In the genomic region with DNA sequence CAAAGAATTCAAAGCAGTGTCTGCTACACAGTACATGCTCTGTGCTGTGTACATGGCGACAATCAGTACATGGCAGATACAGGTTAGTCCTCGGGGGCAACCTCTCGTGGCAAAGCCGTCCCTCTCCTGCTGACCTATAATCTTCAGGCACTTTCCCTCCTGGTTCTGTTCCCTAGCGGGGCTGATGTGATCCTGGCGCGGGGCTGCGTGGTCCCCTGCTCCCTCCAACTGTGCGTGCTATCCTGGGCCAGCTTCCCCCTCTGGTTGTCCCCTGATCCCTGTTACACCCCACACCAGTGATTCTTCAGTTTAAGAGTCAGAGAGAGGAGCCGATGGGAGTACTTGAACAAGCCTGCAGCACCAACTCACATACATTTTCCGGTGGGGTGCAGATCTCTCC, we compare ENCODE assay signal across 19 cellular contexts. TPM values are rescaled to one million over a fixed set of nuclear protein-coding genes. Genes with fewer than 3 reads are reported as not detected.
A peak's percentile ranks its signal among the peaks of the same experiment; 100 is the strongest.
DNase-seq lines count a peak whose midpoint lies in the region; TF ChIP-seq lines count a peak whose summit lies in the region.
"Had no signal": no experiment of that assay in that cellular context is flagged by ENCODE, and none has a peak within 500 bp of the region (broad histone marks: within the 10 kb centered on the region; RNA-seq: fewer than 3 reads in every experiment).

No MANE protein-coding gene starts in this region.

- H3K9me3 Mint-ChIP-seq in H9 (no peaks in the 10 kb centered on the region), mesothelial cell of epicardium (no peaks in the 10 kb centered on the region)
- no peaks in the 10 kb centered on the region for H3K9me3 Mint-ChIP-seq in dendritic cell treated with granulocyte-macrophage colony-stimulating factor and Interleukin-4, amounts not matched to agents 40 ng/mL and 50 ng/mL, for 4 days
- H3K9me3 Mint-ChIP-seq: CD8-positive, alpha-beta T cell had no signal

- no peak overlapping the region for H4K5ac ChIP-seq in H9 (ENCODE audit: insufficient read length, low read depth, low read length)

- H3K4me2 ChIP-seq in BLaER1 (peak overlapping the region; percentile 87), H9 (ENCODE audit: insufficient read depth, insufficient read length, low read length) (no peak overlapping the region), neural cell (ENCODE audit: low read length) (no peak overlapping the region)

- no peaks in the 10 kb centered on the region for H3K27me3 ChIP-seq in BLaER1
- no peaks in the 10 kb centered on the region for H3K27me3 ChIP-seq in H9 (ENCODE audit: insufficient read depth, low read length)
- H3K27me3 ChIP-seq in neural cell (ENCODE audit: insufficient read depth, low read depth, low read length), result no peaks in the 10 kb centered on the region

- H4K91ac ChIP-seq in H9 (ENCODE audit: insufficient read length, low read depth, low read length), result no peak overlapping the region

- no peak for DNase-seq in H9
- DNase-seq in GM19238 (ENCODE audit: insufficient read length, low spot score), result no peak
- DNase-seq in central memory CD4-positive, alpha-beta T cell, result no peak
- DNase-seq in NK-92 treated with Interleukin-12 subunit alpha and Interleukin-12 subunit beta, amount 100 ng/mL, for 24 hours (lab: John Stamatoyannopoulos, UW), result no peak
- no peak for DNase-seq in mesothelial cell of epicardium (ENCODE audit: low spot score in 2 of 2, unreplicated experiment in 2 of 2)
- DNase-seq: ACHN; CD8-positive, alpha-beta T cell; COR-L47; DMS153; DMS79 treated with DMSO at 0.1 percent for 48 hours; EL; GM23248; H7 had no signal

- H2AFZ ChIP-seq in H9 (ENCODE audit: low read length), result no peak overlapping the region
- no peak overlapping the region for H2AFZ ChIP-seq in neural cell (ENCODE audit: low read depth, low read length)
- H2AFZ ChIP-seq: GM23248 had no signal

- TF ChIP-seq CTCF in H9 (conservative IDR thresholded peaks at IDR 0.05) (no peak), neural cell (IDR thresholded peaks at IDR 0.05; ENCODE audit: poor library complexity, severe bottlenecking) (no peak), mesothelial cell of epicardium (IDR thresholded peaks at IDR 0.05; ENCODE audit: unreplicated experiment) (no peak)

- TF ChIP-seq EP300 in neural cell (conservative IDR thresholded peaks at IDR 0.05; ENCODE audit: poor library complexity, severe bottlenecking), result no peak

- H3K4me3 ChIP-seq in BLaER1, result 0 out of 2 replicates have a peak overlapping the region, but pooled peaks have one; percentile 14
- H3K4me3 ChIP-seq in neural cell (ENCODE audit: low read length), result no peak overlapping the region
- H3K4me3 ChIP-seq: GM23248 had no signal

- H3K27ac Mint-ChIP-seq in H9, result peak overlapping the region in 2 of 3 experiments; percentile 3 to 34; a peak in 2 of 7 replicates
- H3K27ac Mint-ChIP-seq in dendritic cell treated with granulocyte-macrophage colony-stimulating factor and Interleukin-4, amounts not matched to agents 40 ng/mL and 50 ng/mL, for 4 days, result peak overlapping the region; percentile 52
- no peak overlapping the region for H3K27ac Mint-ChIP-seq in mesothelial cell of epicardium
- H3K27ac Mint-ChIP-seq: CD8-positive, alpha-beta T cell had no signal

- H3K27me3 Mint-ChIP-seq in H9 (ENCODE audit: low read depth), result no peaks in the 10 kb centered on the region
- peaks cover 8% of the 10 kb centered on the region for H3K27me3 Mint-ChIP-seq in dendritic cell treated with granulocyte-macrophage colony-stimulating factor and Interleukin-4, amounts not matched to agents 40 ng/mL and 50 ng/mL, for 4 days
- H3K27me3 Mint-ChIP-seq in mesothelial cell of epicardium (ENCODE audit: low read depth), result no peaks in the 10 kb centered on the region

- H2BK5ac ChIP-seq in H9 (ENCODE audit: insufficient read length, low read length), result no peak overlapping the region

- H3K4me3 Mint-ChIP-seq in H9 (no peak overlapping the region; a peak in 1 of 5 replicates), mesothelial cell of epicardium (no peak overlapping the region)
- H3K4me3 Mint-ChIP-seq in dendritic cell treated with granulocyte-macrophage colony-stimulating factor and Interleukin-4, amounts not matched to agents 40 ng/mL and 50 ng/mL, for 4 days, result no peak overlapping the region
- H3K4me3 Mint-ChIP-seq: CD8-positive, alpha-beta T cell had no signal

- H2AK5ac ChIP-seq in H9 (ENCODE audit: insufficient read length, low read length), result no peak overlapping the region

- H3K27ac ChIP-seq in BLaER1, result peak overlapping the region; percentile 39
- H3K27ac ChIP-seq in H9 (ENCODE audit: insufficient read length, low read depth, low read length), result no peak overlapping the region
- H3K27ac ChIP-seq in neural cell (ENCODE audit: low read length), result no peak overlapping the region
- H3K27ac ChIP-seq: C4-2B, GM23248 had no signal

- no peaks in the 10 kb centered on the region for H3K36me3 Mint-ChIP-seq in H9 (ENCODE audit: insufficient read depth in 1 of 3, low read depth in 3 of 3)
- no peaks in the 10 kb centered on the region for H3K36me3 Mint-ChIP-seq in dendritic cell treated with granulocyte-macrophage colony-stimulating factor and Interleukin-4, amounts not matched to agents 40 ng/mL and 50 ng/mL, for 4 days (ENCODE audit: low read depth)
- no peaks in the 10 kb centered on the region for H3K36me3 Mint-ChIP-seq in mesothelial cell of epicardium
- H3K36me3 Mint-ChIP-seq: CD8-positive, alpha-beta T cell had no signal

- H3F3A ChIP-seq in neural cell (ENCODE audit: insufficient read depth, low read length, poor library complexity, severe bottlenecking), result no peaks in the 10 kb centered on the region

- no peak overlapping the region for H2BK20ac ChIP-seq in H9 (ENCODE audit: low read depth, low read length, poor library complexity, severe bottlenecking)

- H3K56ac ChIP-seq in H9 (ENCODE audit: insufficient read length, low read depth, low read length), result no peak overlapping the region

- no peak overlapping the region for H3T11ph ChIP-seq in H9 (ENCODE audit: low read length)

- H3K9me2 ChIP-seq in neural cell (ENCODE audit: insufficient read depth, low read length), result no peaks in the 10 kb centered on the region

- H2BK12ac ChIP-seq in H9 (ENCODE audit: insufficient read length, low read depth, low read length), result no peak overlapping the region

- H3K79me1 ChIP-seq in H9 (ENCODE audit: insufficient read depth, low read depth, low read length, poor library complexity, severe bottlenecking), result no peaks in the 10 kb centered on the region

- H3K23me2 ChIP-seq in H9 (ENCODE audit: insufficient read length, low read depth, low read length, poor library complexity, severe bottlenecking), result no peaks in the 10 kb centered on the region

- peaks cover 0 to 10% of the 10 kb centered on the region in 2 experiments; a peak in 2 of 4 replicates for H3K4me1 Mint-ChIP-seq in H9
- peaks cover 39% of the 10 kb centered on the region for H3K4me1 Mint-ChIP-seq in dendritic cell treated with granulocyte-macrophage colony-stimulating factor and Interleukin-4, amounts not matched to agents 40 ng/mL and 50 ng/mL, for 4 days (ENCODE audit: low read depth)
- H3K4me1 Mint-ChIP-seq in mesothelial cell of epicardium, result peaks cover 27% of the 10 kb centered on the region

- H4K20me1 ChIP-seq in BLaER1, result no peaks in the 10 kb centered on the region
- H4K20me1 ChIP-seq in H9 (ENCODE audit: control insufficient read depth, insufficient read depth, insufficient read length), result no peaks in the 10 kb centered on the region
- H4K20me1 ChIP-seq in neural cell (ENCODE audit: insufficient read depth), result no peaks in the 10 kb centered on the region

- intact Hi-C loops in dendritic cell treated with granulocyte-macrophage colony-stimulating factor and Interleukin-4, amounts not matched to agents 40 ng/mL and 50 ng/mL, for 4 days (cut with micrococcal nuclease), result no loop called here

- H3K36me3 ChIP-seq in BLaER1, result no peaks in the 10 kb centered on the region
- H3K36me3 ChIP-seq in neural cell (ENCODE audit: insufficient read depth, low read length), result no peaks in the 10 kb centered on the region

- no peak overlapping the region for H3K23ac ChIP-seq in H9 (ENCODE audit: insufficient read length, low read depth, low read length)

- no peak overlapping the region for H2BK15ac ChIP-seq in H9 (ENCODE audit: low read depth, low read length)

- H3K9ac ChIP-seq in BLaER1 (peak overlapping the region; percentile 23; the same call in 1 of the 2 replicates), H9 (ENCODE audit: extremely low read depth, insufficient read length, low read length) (no peak overlapping the region), neural cell (ENCODE audit: low read length) (peak overlapping the region; percentile 20)
- H3K9ac ChIP-seq: GM23248 had no signal

- WGBS in H9 (ENCODE audit: extremely low coverage, insufficient read length, low lambda C conversion rate), result no CpG with 5 or more reads among the region's 11 CpGs

- H3K9me3 ChIP-seq in BLaER1, result no peaks in the 10 kb centered on the region
- H3K9me3 ChIP-seq in H9 (ENCODE audit: control insufficient read depth, low read depth, low read length), result no peaks in the 10 kb centered on the region
- H3K9me3 ChIP-seq in neural cell (ENCODE audit: low read length), result no peaks in the 10 kb centered on the region

- no peak overlapping the region for H3K4ac ChIP-seq in H9 (ENCODE audit: low read depth, low read length)

- no peak for TF ChIP-seq RAD21 in neural cell (conservative IDR thresholded peaks at IDR 0.05)

- no peak overlapping the region for H4K8ac ChIP-seq in H9 (replicated peaks; ENCODE audit: insufficient read length, low read depth, low read length)

- H3K18ac ChIP-seq in H9 (ENCODE audit: insufficient read length, low read depth, low read length), result no peak overlapping the region

- no peaks in the 10 kb centered on the region for H3K79me2 ChIP-seq in H9 (ENCODE audit: insufficient read depth, low read length)
- no peaks in the 10 kb centered on the region for H3K79me2 ChIP-seq in neural cell (replicated peaks; ENCODE audit: insufficient read depth, low read length)

- no peak overlapping the region for H2BK120ac ChIP-seq in H9 (ENCODE audit: low read depth, low read length, poor library complexity, severe bottlenecking)

- peaks cover 65% of the 10 kb centered on the region for H3K4me1 ChIP-seq in BLaER1
- H3K4me1 ChIP-seq in H9 (ENCODE audit: insufficient read depth, low read length), result no peaks in the 10 kb centered on the region; the same call in 1 of the 2 replicates

- H3K14ac ChIP-seq in H9 (ENCODE audit: insufficient read depth, low read length), result no peak overlapping the region

RNA-seq across cellular contexts. Expression of a gene that starts 12.1 kb away (rescaled TPM):
- total RNA-seq in H9 (2021) (0.13 TPM in 1 of 2 replicates, not detected in the other), mesothelial cell of epicardium (19.2 to 26.1 TPM (median 22.7 TPM) in 3 replicates)
- polyA plus RNA-seq in neural cell, result not detected in 2 replicates
- polyA minus RNA-seq in neural cell, result not detected in 2 replicates
- total RNA-seq: A172; CD8-positive, alpha-beta T cell; GM23248; HT1080 had no signal
- polyA plus RNA-seq: GM23248 had no signal

RNA-seq across cellular contexts. Expression of a gene that starts 21.7 kb away (rescaled TPM):
- total RNA-seq in H9 (2021) (0.52 and 0.83 TPM in 2 replicates), mesothelial cell of epicardium (1.2 to 1.6 TPM (median 1.4 TPM) in 3 replicates)
- not detected in 2 replicates for polyA plus RNA-seq in neural cell
- polyA minus RNA-seq in neural cell, result 0.24 and 0.35 TPM in 2 replicates
- total RNA-seq: A172, GM23248, H7, HT1080 had no signal
- polyA plus RNA-seq: GM23248 had no signal

RNA-seq across cellular contexts. Expression of a gene that starts 25.0 kb away (rescaled TPM):
- total RNA-seq in H9 (2021) (not detected in 2 replicates), mesothelial cell of epicardium (54.6 to 59.9 TPM (median 56.3 TPM) in 3 replicates)
- polyA plus RNA-seq in neural cell, result not detected in 2 replicates
- polyA minus RNA-seq in neural cell, result not detected in 2 replicates
- total RNA-seq: GM23248, H7 had no signal

RNA-seq across cellular contexts. Expression of a gene that starts 35.3 kb away (rescaled TPM):
- total RNA-seq in H9 (2021), result 113 and 123 TPM in 2 replicates
- polyA plus RNA-seq in neural cell, result 104 and 107 TPM in 2 replicates
- 61.2 and 70.4 TPM in 2 replicates for polyA minus RNA-seq in neural cell
- 135 to 154 TPM (median 137 TPM) in 3 replicates for total RNA-seq in mesothelial cell of epicardium

RNA-seq across cellular contexts. Expression of a gene that starts 43.7 kb away (rescaled TPM):
- not detected in 2 replicates for total RNA-seq in H9 (2021)
- not detected in 2 replicates for polyA plus RNA-seq in neural cell
- polyA minus RNA-seq in neural cell, result not detected in 2 replicates
- 0.96 to 1.3 TPM (median 1.2 TPM) in 3 replicates for total RNA-seq in mesothelial cell of epicardium
- total RNA-seq: A172, GM23248, H7 had no signal
- polyA plus RNA-seq: GM23248 had no signal

Comparison
In these comparisons a context has a peak if more than half of its experiments do, and no peak if none do; other contexts are left out.
1. RNA of a gene that starts 12.1 kb away (total RNA-seq): 19.2 to 26.1 TPM in mesothelial cell of epicardium; 0.13 TPM in H9; every median in the first group is over 10 times any median in the second.
2. RNA of a gene that starts 25.0 kb away (total RNA-seq): 54.6 to 59.9 TPM in mesothelial cell of epicardium; not detected in H9; every median in the first group is over 10 times any median in the second.